31 cellular contexts compared by ENCODE assay signal in the genomic region with DNA sequence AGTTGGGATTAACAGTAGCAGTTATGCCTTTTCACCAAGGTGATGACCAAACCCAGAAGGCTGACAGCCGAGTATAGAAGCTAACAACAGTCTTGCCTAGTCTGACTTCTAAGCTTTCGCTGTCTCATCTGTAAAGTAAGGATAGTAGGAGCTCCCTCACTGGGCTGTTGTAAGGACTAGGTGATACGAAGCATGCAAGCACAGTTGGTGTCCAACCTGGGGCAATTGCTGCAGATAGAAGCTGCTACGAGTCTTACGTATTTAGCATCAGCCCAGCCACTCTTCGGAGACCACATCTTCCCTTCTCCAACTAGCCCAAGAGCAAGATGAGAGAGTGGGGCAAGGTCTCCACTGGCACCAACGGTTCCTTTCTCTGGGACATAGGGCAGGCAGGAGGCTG. TPM values are rescaled to one million over a fixed set of nuclear protein-coding genes. Genes with fewer than 3 reads are reported as not detected.
"Had no signal": no experiment of that assay in that cellular context is flagged by ENCODE, and none has a peak within 500 bp of the region (broad histone marks: within the 10 kb centered on the region; RNA-seq: fewer than 3 reads in every experiment).

No MANE protein-coding gene starts in this region.

- H3K9me3 Mint-ChIP-seq: central memory CD8-positive, alpha-beta T cell; effector memory CD8-positive, alpha-beta T cell; naive thymus-derived CD8-positive, alpha-beta T cell; stimulated activated effector memory CD8-positive, alpha-beta T cell treated with anti-CD3 and anti-CD28 coated beads, Interleukin-12 subunit alpha, Interleukin-12 subunit beta, amount 100 ng/mL, for 72 hours had no signal

- H3K9ac ChIP-seq: parathyroid adenoma had no signal

- H3K4me1 ChIP-seq: colonic mucosa, gastrocnemius medialis, lower lobe of right lung, parathyroid adenoma, testis, tibial artery had no signal

- DNase-seq: colonic mucosa; effector memory CD8-positive, alpha-beta T cell; gastrocnemius medialis; head of caudate nucleus; immature natural killer cell; islet precursor cell; kidney glomerular epithelial cell; left ventricle myocardium superior; lower lobe of right lung; naive thymus-derived CD8-positive, alpha-beta T cell; stimulated activated CD4-positive, alpha-beta T cell treated with anti-CD3 and anti-CD28 coated beads, Interleukin-12 subunit alpha, Interleukin-12 subunit beta, amount 100 ng/mL, for 4 hours; stimulated activated CD4-positive, alpha-beta T cell treated with anti-CD3 and anti-CD28 coated beads, Interleukin-1b, Interleukin-23, amount 100 ng/mL, for 48 hours; stimulated activated CD4-positive, alpha-beta T cell treated with anti-CD3 and anti-CD28 coated beads, Interleukin-4, amount 100 ng/mL, for 24 hours; stimulated activated naive CD8-positive, alpha-beta T cell treated with anti-CD3 and anti-CD28 coated beads, Interleukin-15, Interleukin-2, amounts not matched to agents 100 U/mL and 50 U/mL, for 24 hours; substantia nigra; testis; tibial artery; upper lobe of left lung had no signal

- H2AFZ ChIP-seq: parathyroid adenoma had no signal

- H3K4me3 Mint-ChIP-seq: central memory CD8-positive, alpha-beta T cell; effector memory CD8-positive, alpha-beta T cell; immature natural killer cell; naive thymus-derived CD8-positive, alpha-beta T cell; stimulated activated effector memory CD8-positive, alpha-beta T cell treated with anti-CD3 and anti-CD28 coated beads, Interleukin-12 subunit alpha, Interleukin-12 subunit beta, amount 100 ng/mL, for 72 hours had no signal

- H3K79me2 ChIP-seq: parathyroid adenoma had no signal

- ATAC-seq: effector memory CD8-positive, alpha-beta T cell; gastrocnemius medialis; left ventricle myocardium superior; lower lobe of right lung; naive thymus-derived CD8-positive, alpha-beta T cell; sciatic nerve; stimulated activated effector memory CD8-positive, alpha-beta T cell treated with anti-CD3 and anti-CD28 coated beads, Interleukin-12 subunit alpha, Interleukin-12 subunit beta, amount 100 ng/mL, for 72 hours; stimulated activated naive CD8-positive, alpha-beta T cell treated with anti-CD3 and anti-CD28 coated beads, Interleukin-15, Interleukin-2, amounts not matched to agents 100 U/mL and 50 U/mL, for 24 hours had no signal

- H3K4me3 ChIP-seq: colonic mucosa, gastrocnemius medialis, lower lobe of right lung, smooth muscle cell, testis, tibial artery, upper lobe of left lung had no signal

- H3K27ac ChIP-seq: colonic mucosa, gastrocnemius medialis, lower lobe of right lung, parathyroid adenoma, testis, tibial artery, upper lobe of left lung had no signal

- H3K9me3 ChIP-seq: colonic mucosa, gastrocnemius medialis, lower lobe of right lung, testis, tibial artery, upper lobe of left lung had no signal

- H3K4me2 ChIP-seq: smooth muscle cell had no signal

- H3K36me3 ChIP-seq: colonic mucosa, gastrocnemius medialis, lower lobe of right lung, tibial artery, upper lobe of left lung had no signal

- H3K27ac Mint-ChIP-seq: effector memory CD8-positive, alpha-beta T cell; immature natural killer cell; progenitor cell of endocrine pancreas; stimulated activated effector memory CD8-positive, alpha-beta T cell treated with anti-CD3 and anti-CD28 coated beads, Interleukin-12 subunit alpha, Interleukin-12 subunit beta, amount 100 ng/mL, for 72 hours had no signal

- H3K27me3 Mint-ChIP-seq: central memory CD8-positive, alpha-beta T cell; naive thymus-derived CD8-positive, alpha-beta T cell had no signal

- H3K27me3 ChIP-seq: colonic mucosa, gastrocnemius medialis, testis, tibial artery, upper lobe of left lung had no signal

- H3K36me3 Mint-ChIP-seq: stimulated activated effector memory CD8-positive, alpha-beta T cell treated with anti-CD3 and anti-CD28 coated beads, Interleukin-12 subunit alpha, Interleukin-12 subunit beta, amount 100 ng/mL, for 72 hours had no signal

- H3K4me1 Mint-ChIP-seq: central memory CD8-positive, alpha-beta T cell; immature natural killer cell; naive thymus-derived CD8-positive, alpha-beta T cell; stimulated activated effector memory CD8-positive, alpha-beta T cell treated with anti-CD3 and anti-CD28 coated beads, Interleukin-12 subunit alpha, Interleukin-12 subunit beta, amount 100 ng/mL, for 72 hours had no signal

RNA-seq across cellular contexts. Expression of a gene that starts 6.0 kb away (rescaled TPM):
- total RNA-seq: myocyte had no signal
- polyA plus RNA-seq: naive thymus-derived CD8-positive, alpha-beta T cell; neural cell; smooth muscle cell had no signal

RNA-seq across cellular contexts. Expression of a gene that starts 47.0 kb away (rescaled TPM):
- total RNA-seq: glomerular endothelial cell had no signal

RNA-seq across cellular contexts. Expression of a gene that starts 47.7 kb away (rescaled TPM):
- total RNA-seq: chondrocyte, colonic mucosa, dermis microvascular lymphatic vessel endothelial cell, gastrocnemius medialis, glomerular endothelial cell, mesenteric fat pad, progenitor cell of endocrine pancreas, smooth muscle cell had no signal
- polyA plus RNA-seq: esophagus; naive thymus-derived CD8-positive, alpha-beta T cell; neural cell had no signal
